ENCODE assay signal across 1 cellular context in genomic region chr7:102273749-102274712, GRCh38.
TF ChIP-seq lines count a peak whose summit lies in the region.

No MANE protein-coding gene starts in this region.

TF ChIP-seq in H1, 55 proteins besides CTCF, POLR2A, EP300 and RAD21:
- TF ChIP-seq USF2 (IDR thresholded peaks at IDR 0.05; ENCODE audit: low read length) (0 out of 2 replicates have a peak, but pooled peaks have one; percentile 16), BACH1 (IDR thresholded peaks at IDR 0.05; ENCODE audit: low read length) (no peak), RBBP5 (IDR thresholded peaks at IDR 0.05; ENCODE audit: borderline replicate concordance, low read depth, low read length) (no peak)
